ENCODE assay signal across 8 cellular contexts in genomic region chr19:34999498-35000337, GRCh38. TPM values are rescaled to one million over a fixed set of nuclear protein-coding genes. Genes with fewer than 3 reads are reported as not detected.
DNase-seq lines count a peak whose midpoint lies in the region; ATAC-seq and TF ChIP-seq lines count a peak whose summit lies in the region.

Gene GRAMD1A (plus strand): TSS chr19:35000323. CDS start chr19:35000479, 156 bp downstream.

- H3K4me1 ChIP-seq in Panc1 (ENCODE audit: control insufficient read depth, insufficient read depth, low read length) = peaks cover 17% of the 10 kb centered on the region

- H3K4me1 Mint-ChIP-seq in activated T-helper 17 cell treated with anti-CD3 and anti-CD28 coated beads, Interleukin-2, amount 50 U/mL, for 72 hours = peaks cover 42% of the 10 kb centered on the region
- H3K4me1 Mint-ChIP-seq in natural killer cell = peaks cover 49 to 68% of the 10 kb centered on the region in 2 donors

- in situ Hi-C loops in Panc1 (cut with HindIII; ENCODE audit: low pct_unique_long_range_greater_than_20kb, low sequenced_read_pairs) = no loop called here

- intact Hi-C loops in Panc1 (cut with micrococcal nuclease; ENCODE audit: unreplicated experiment) = no loop called here
- intact Hi-C loops in natural killer cell (cut with micrococcal nuclease) = no loop called here

- POLR2A ChIA-PET in Panc1 (lab: Charles Lee) = interaction anchor here (0.6 kb wide), 1 partner anchor 65 kb away, joined by 11 read pairs; no protein-coding TSS in a partner anchor

- H3K36me3 Mint-ChIP-seq in activated T-helper 17 cell treated with anti-CD3 and anti-CD28 coated beads, Interleukin-2, amount 50 U/mL, for 72 hours (ENCODE audit: low read depth) = peaks cover 41% of the 10 kb centered on the region
- no peaks in the 10 kb centered on the region for H3K36me3 Mint-ChIP-seq in natural killer cell

- peak in 13 of 14 donors; percentile 45 to 87 (median 73) for DNase-seq in C1 segment of cervical spinal cord (lab: John Stamatoyannopoulos, UW)
- DNase-seq in HuH-7 (ENCODE audit: low spot score) = peak; percentile 90
- DNase-seq in Panc1 (ENCODE audit: low read depth, low spot score) = peak; percentile 22
- peak; percentile 73 for DNase-seq in fibroblast of mammary gland (ENCODE audit: low read depth)
- peak; percentile 69 for DNase-seq in natural killer cell
- DNase-seq in stimulated activated naive CD8-positive, alpha-beta T cell treated with anti-CD3 and anti-CD28 coated beads, Interleukin-15, Interleukin-2, amounts not matched to agents 100 U/mL and 50 U/mL, for 24 hours = peak; percentile 87

- TF ChIP-seq CTCF in Panc1 (IDR thresholded peaks at IDR 0.05) (no peak), fibroblast of mammary gland (conservative IDR thresholded peaks at IDR 0.05; ENCODE audit: control insufficient read depth, insufficient read depth, low read depth, low read length) (no peak), natural killer cell (IDR thresholded peaks at IDR 0.05) (no peak)

- H3K4me3 ChIP-seq in Panc1 (ENCODE audit: low read depth in 2 of 2, low read length in 2 of 2) (peak within 1 kb of the TSS; percentile 56 to 87), fibroblast of mammary gland (ENCODE audit: control insufficient read depth, low read depth, low read length) (peak within 1 kb of the TSS; percentile 68)

- peak within 1 kb of the TSS; percentile 91 for H3K27ac ChIP-seq in Panc1 (ENCODE audit: low read length)

- BruUV-seq in Panc1 (replicated peaks; lab: Mats Ljungman, UMichigan) = TSS peak; percentile 97

- CTCF ChIA-PET in Panc1 (lab: Charles Lee) = no interaction called here

- no peaks in the 10 kb centered on the region for H3K36me3 ChIP-seq in Panc1 (ENCODE audit: control insufficient read depth, insufficient read depth, low read length)

- H3K27me3 ChIP-seq in Panc1 (ENCODE audit: control insufficient read depth, insufficient read depth, low read length) = no peaks in the 10 kb centered on the region

- H3K27me3 Mint-ChIP-seq in activated T-helper 17 cell treated with anti-CD3 and anti-CD28 coated beads, Interleukin-2, amount 50 U/mL, for 72 hours = no peaks in the 10 kb centered on the region
- H3K27me3 Mint-ChIP-seq in natural killer cell (ENCODE audit: low read depth in 2 of 2) = no peaks in the 10 kb centered on the region

- H3K4me3 Mint-ChIP-seq in activated T-helper 17 cell treated with anti-CD3 and anti-CD28 coated beads, Interleukin-2, amount 50 U/mL, for 72 hours = peak within 1 kb of the TSS; percentile 99
- H3K4me3 Mint-ChIP-seq in natural killer cell = peak within 1 kb of the TSS; percentile 95

- ATAC-seq in GM19395 (IDR thresholded peaks at IDR 0.05; ENCODE audit: unreplicated experiment) = peak; percentile 53
- ATAC-seq in Panc1 = peak; percentile 93
- ATAC-seq in activated T-helper 17 cell treated with anti-CD3 and anti-CD28 coated beads, Interleukin-2, amount 50 U/mL, for 72 hours (replicated peaks) = peak; percentile 73
- ATAC-seq in natural killer cell = peak; percentile 69 to 77 (median 77)
- ATAC-seq in stimulated activated naive CD8-positive, alpha-beta T cell treated with anti-CD3 and anti-CD28 coated beads, Interleukin-15, Interleukin-2, amounts not matched to agents 100 U/mL and 50 U/mL, for 24 hours = peak; percentile 66

- H3K9me3 Mint-ChIP-seq in activated T-helper 17 cell treated with anti-CD3 and anti-CD28 coated beads, Interleukin-2, amount 50 U/mL, for 72 hours = no peaks in the 10 kb centered on the region
- no peaks in the 10 kb centered on the region for H3K9me3 Mint-ChIP-seq in natural killer cell

- H3K9me3 ChIP-seq in Panc1 (ENCODE audit: control insufficient read depth, insufficient read depth, low read depth, low read length) = no peaks in the 10 kb centered on the region

- peak within 1 kb of the TSS; percentile 99 for H3K27ac Mint-ChIP-seq in activated T-helper 17 cell treated with anti-CD3 and anti-CD28 coated beads, Interleukin-2, amount 50 U/mL, for 72 hours
- peak within 1 kb of the TSS; percentile 83 to 93 for H3K27ac Mint-ChIP-seq in natural killer cell

RNA-seq across cellular contexts. Expression of gene GRAMD1A, which starts in this region (rescaled TPM):
- total RNA-seq in Panc1 (2021; ENCODE audit: unreplicated experiment) (69.9 TPM), natural killer cell (10 to 100 TPM; 57.6 to 80.3 (median 66.6) TPM)
- polyA plus RNA-seq in Panc1 (2012; ENCODE audit: insufficient read length) = 71.6 TPM
- total RNA-seq in activated T-helper 17 cell treated with anti-CD3 and anti-CD28 coated beads, Interleukin-2, amount 50 U/mL, for 72 hours = 100 to 1,000 TPM; 123 to 183 TPM

Comparison
In these comparisons a context has a peak if more than half of its experiments do, and no peak if none do; other contexts are left out.
1. Peak in every context shown above with its lines: DNase-seq, ATAC-seq, H3K4me3 ChIP-seq and H3K27ac ChIP-seq.
2. DNase-seq: peak in every context shown above with its lines; median percentile 90 in HuH-7; 87 in stimulated activated naive CD8-positive, alpha-beta T cell treated with anti-CD3 and anti-CD28 coated beads, Interleukin-15, Interleukin-2, amounts not matched to agents 100 U/mL and 50 U/mL, for 24 hours; 73 in C1 segment of cervical spinal cord; 73 in fibroblast of mammary gland; 69 in natural killer cell; 22 in Panc1.